Comparison of ENCODE assay signal across 8 cellular contexts in genomic region chr17:76710863-76711611, GRCh38. TPM values are rescaled to one million over a fixed set of nuclear protein-coding genes. Genes with fewer than 3 reads are reported as not detected.
A peak's percentile ranks its signal among the peaks of the same experiment; 100 is the strongest.
DNase-seq lines count a peak whose midpoint lies in the region; ATAC-seq and TF ChIP-seq lines count a peak whose summit lies in the region.

Gene MXRA7, minus strand, starts transcription at chr17:76710965. Its CDS starts 19 bp downstream, at chr17:76710946.

- no peaks in the 10 kb centered on the region for H3K36me3 Mint-ChIP-seq in activated naive CD8-positive, alpha-beta T cell

- no peak within 1 kb of the TSS for H4K91ac ChIP-seq in neuronal stem cell (ENCODE audit: low read depth, low read length, poor library complexity)

- ATAC-seq in HG02588 (IDR thresholded peaks at IDR 0.05; ENCODE audit: unreplicated experiment) (peak; percentile 47), RWPE2 (ENCODE audit: low read depth) (peak; percentile 60), HG03196 (IDR thresholded peaks at IDR 0.05; ENCODE audit: unreplicated experiment) (no peak)

- DNase-seq in Ammon's horn (ENCODE audit: low spot score) (peak; percentile 73), RWPE2 (ENCODE audit: low spot score) (no peak), glomerular endothelial cell (ENCODE audit: extremely low read depth, low read depth, low spot score) (no peak), neuronal stem cell (ENCODE audit: low spot score) (peak; percentile 53), transverse colon (peak; percentile 72)

- peak within 1 kb of the TSS; percentile 94 for H3K18ac ChIP-seq in neuronal stem cell (ENCODE audit: low read length)

- H3K4ac ChIP-seq in neuronal stem cell (ENCODE audit: low read length) = peak within 1 kb of the TSS; percentile 18

- peak within 1 kb of the TSS; percentile 78 for H3K4me3 Mint-ChIP-seq in activated naive CD8-positive, alpha-beta T cell

- H3K4me1 Mint-ChIP-seq in activated naive CD8-positive, alpha-beta T cell (ENCODE audit: low read depth) = peaks cover 35% of the 10 kb centered on the region

- no peak for TF ChIP-seq EP300 in transverse colon (IDR thresholded peaks at IDR 0.05; ENCODE audit: low read depth)

- peak within 1 kb of the TSS; percentile 74 for H3K4me2 ChIP-seq in neuronal stem cell (ENCODE audit: insufficient read depth, low read length, poor library complexity, severe bottlenecking)

- no peaks in the 10 kb centered on the region for H3K4me1 ChIP-seq in RWPE2 (ENCODE audit: insufficient read depth, poor library complexity, severe bottlenecking)
- peaks cover 25% of the 10 kb centered on the region in 2 donors for H3K4me1 ChIP-seq in neuronal stem cell (ENCODE audit: control insufficient read depth in 2 of 2, insufficient read depth in 1 of 2, low read depth in 1 of 2, low read length in 2 of 2)
- peaks cover 15 to 46% (median 22%) of the 10 kb centered on the region in 4 donors for H3K4me1 ChIP-seq in transverse colon

- TF ChIP-seq CTCF in RWPE2 (IDR thresholded peaks at IDR 0.05; ENCODE audit: poor library complexity, severe bottlenecking) = no peak
- TF ChIP-seq CTCF in transverse colon (IDR thresholded peaks at IDR 0.05) = no peak

- no peak within 1 kb of the TSS for H2BK12ac ChIP-seq in neuronal stem cell (ENCODE audit: low read length)

- peak within 1 kb of the TSS; percentile 87 for H2AK5ac ChIP-seq in neuronal stem cell (ENCODE audit: low read depth, low read length)

- H3K79me1 ChIP-seq in neuronal stem cell (ENCODE audit: low read depth, low read length) = peaks cover 5% of the 10 kb centered on the region

- H3K14ac ChIP-seq in neuronal stem cell (ENCODE audit: low read length) = no peak within 1 kb of the TSS

- peak within 1 kb of the TSS; percentile 29 for H2BK120ac ChIP-seq in neuronal stem cell (ENCODE audit: low read depth, low read length)

- H2BK5ac ChIP-seq in neuronal stem cell (ENCODE audit: low read length) = no peak within 1 kb of the TSS

- intact Hi-C loops in transverse colon (cut with DNase I; ENCODE audit: low total_unique reads) = no loop called here

- H3K27ac Mint-ChIP-seq in activated naive CD8-positive, alpha-beta T cell = no peak within 1 kb of the TSS

- no CpG with 5 or more reads among the region's 56 CpGs for WGBS in neuronal stem cell (ENCODE audit: extremely low coverage in 2 of 2, insufficient read length in 2 of 2, insufficient replicate concordance in 1 of 2), 2 donors
- WGBS in transverse colon (ENCODE audit: low coverage in 1 of 2), 2 donors = 15 to 22% methylated on average over 5 to 14 of the region's 56 CpGs

- TF ChIP-seq POLR2A in transverse colon (IDR thresholded peaks at IDR 0.05) = no peak

- peak within 1 kb of the TSS; percentile 92 for H2AFZ ChIP-seq in neuronal stem cell (ENCODE audit: low read length)

- H2BK15ac ChIP-seq in neuronal stem cell (ENCODE audit: low read length) = peak within 1 kb of the TSS; percentile 61

- peak within 1 kb of the TSS; percentile 86 for H3K9ac ChIP-seq in neuronal stem cell (ENCODE audit: low read depth, low read length, poor library complexity)

- H3K27me3 ChIP-seq in RWPE2 (ENCODE audit: insufficient read depth, poor library complexity, severe bottlenecking) (no peaks in the 10 kb centered on the region), neuronal stem cell (ENCODE audit: control insufficient read depth in 3 of 3, insufficient read depth in 3 of 3, low read depth in 1 of 3, low read length in 3 of 3) (no peaks in the 10 kb centered on the region), transverse colon (no peaks in the 10 kb centered on the region)

- H3K4me3 ChIP-seq in RWPE2 (ENCODE audit: severe bottlenecking) (peak within 1 kb of the TSS; percentile 73), neuronal stem cell (ENCODE audit: low read length in 2 of 2) (peak within 1 kb of the TSS; percentile 67 to 86), transverse colon (peak within 1 kb of the TSS; percentile 42 to 91 (median 57))

- peak within 1 kb of the TSS; percentile 57 for H3K27ac ChIP-seq in RWPE2 (ENCODE audit: poor library complexity, severe bottlenecking)
- H3K27ac ChIP-seq in neuronal stem cell (replicated peaks; ENCODE audit: low read length) = peak within 1 kb of the TSS; percentile 52
- H3K27ac ChIP-seq in transverse colon = peak within 1 kb of the TSS; percentile 82 to 97 (median 88)

- H3K36me3 ChIP-seq in RWPE2 (ENCODE audit: low read depth) (peaks cover 31% of the 10 kb centered on the region), neuronal stem cell (replicated peaks in 1 of 2; ENCODE audit: control insufficient read depth in 2 of 2, insufficient read depth in 2 of 2, low read length in 2 of 2) (peaks cover 5 to 21% of the 10 kb centered on the region in 2 donors), transverse colon (peaks cover 0 to 21% (median 0%) of the 10 kb centered on the region in 4 donors)

- H4K8ac ChIP-seq in neuronal stem cell (ENCODE audit: low read depth, low read length) = no peak within 1 kb of the TSS

- no peaks in the 10 kb centered on the region for H3K27me3 Mint-ChIP-seq in activated naive CD8-positive, alpha-beta T cell

- no peaks in the 10 kb centered on the region for H3K9me3 Mint-ChIP-seq in activated naive CD8-positive, alpha-beta T cell (ENCODE audit: low read depth)

- peak within 1 kb of the TSS; percentile 1 for H3K23ac ChIP-seq in neuronal stem cell (ENCODE audit: low read depth, low read length, poor library complexity)

- H3K9me3 ChIP-seq in RWPE2 (ENCODE audit: severe bottlenecking) = no peaks in the 10 kb centered on the region
- no peaks in the 10 kb centered on the region for H3K9me3 ChIP-seq in neuronal stem cell (replicated peaks in 1 of 2; ENCODE audit: control insufficient read depth in 2 of 2, insufficient read depth in 1 of 2, low read depth in 1 of 2, low read length in 2 of 2)
- no peaks in the 10 kb centered on the region for H3K9me3 ChIP-seq in transverse colon

- in situ Hi-C loops in transverse colon (cut with MboI; ENCODE audit: low pct_ligation_motif_present in 1 of 4, low pct_unique_long_range_greater_than_20kb in 1 of 4, low sequenced_read_pairs in 3 of 4) = loop anchor here in 1 of 4 donors (25.0 kb wide), 1 partner anchor 174 kb away; the partner anchor contains the start of genes CYGB and PRCD

RNA-seq across cellular contexts. Expression of gene MXRA7, which starts in this region (rescaled TPM):
- total RNA-seq in glomerular endothelial cell (208 and 276 TPM in 2 replicates), transverse colon (100 to 1,000 TPM in 1 of 4 donors, 10 to 100 TPM in 3; 31.0 to 633 (median 52.5) TPM)
- 91.4 TPM for polyA plus RNA-seq in neuronal stem cell (2013, experiment 1 of 2)
- polyA plus RNA-seq in neuronal stem cell (2013, experiment 2 of 2) = 90.3 TPM

Comparison
In these comparisons a context has a peak if more than half of its experiments do, and no peak if none do; other contexts are left out.
1. DNase-seq: peak in Ammon's horn (single experiment), neuronal stem cell (single experiment) and transverse colon (single experiment); none in RWPE2 (single experiment) and glomerular endothelial cell (single experiment).
2. Peak in every context shown above with its lines, with median percentiles within 50 percentile points of each other: H3K27ac ChIP-seq and H3K4me3 ChIP-seq.